In the genomic region with DNA sequence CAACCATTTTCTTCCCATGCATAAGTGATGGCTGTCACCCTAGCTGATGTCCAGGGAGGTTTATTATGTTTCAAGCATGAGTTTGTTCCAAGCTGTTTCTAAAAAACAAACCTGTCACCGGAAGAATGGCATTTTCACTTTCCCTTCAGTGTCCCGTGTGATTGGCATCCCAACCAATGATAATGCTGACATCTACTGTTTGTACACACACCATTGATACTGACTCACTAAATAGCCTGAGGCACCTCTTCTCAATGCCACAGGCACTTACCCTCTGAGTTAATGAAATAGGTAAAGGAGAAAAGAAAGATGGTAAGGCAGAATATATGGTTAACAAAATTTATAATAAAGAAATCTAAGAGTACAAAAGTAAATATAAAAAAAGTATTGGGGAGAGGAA, we compare ENCODE assay signal across 1 cellular context.
TF ChIP-seq lines count a peak whose summit lies in the region.

No MANE protein-coding gene starts in this region.

TF ChIP-seq in GM12878, 131 proteins besides CTCF, POLR2A, EP300 and RAD21:
- no peak for TF ChIP-seq SUZ12 (IDR thresholded peaks at IDR 0.05; ENCODE audit: unreplicated experiment)
